ENCODE assay signal across 17 cellular contexts in the genomic region with DNA sequence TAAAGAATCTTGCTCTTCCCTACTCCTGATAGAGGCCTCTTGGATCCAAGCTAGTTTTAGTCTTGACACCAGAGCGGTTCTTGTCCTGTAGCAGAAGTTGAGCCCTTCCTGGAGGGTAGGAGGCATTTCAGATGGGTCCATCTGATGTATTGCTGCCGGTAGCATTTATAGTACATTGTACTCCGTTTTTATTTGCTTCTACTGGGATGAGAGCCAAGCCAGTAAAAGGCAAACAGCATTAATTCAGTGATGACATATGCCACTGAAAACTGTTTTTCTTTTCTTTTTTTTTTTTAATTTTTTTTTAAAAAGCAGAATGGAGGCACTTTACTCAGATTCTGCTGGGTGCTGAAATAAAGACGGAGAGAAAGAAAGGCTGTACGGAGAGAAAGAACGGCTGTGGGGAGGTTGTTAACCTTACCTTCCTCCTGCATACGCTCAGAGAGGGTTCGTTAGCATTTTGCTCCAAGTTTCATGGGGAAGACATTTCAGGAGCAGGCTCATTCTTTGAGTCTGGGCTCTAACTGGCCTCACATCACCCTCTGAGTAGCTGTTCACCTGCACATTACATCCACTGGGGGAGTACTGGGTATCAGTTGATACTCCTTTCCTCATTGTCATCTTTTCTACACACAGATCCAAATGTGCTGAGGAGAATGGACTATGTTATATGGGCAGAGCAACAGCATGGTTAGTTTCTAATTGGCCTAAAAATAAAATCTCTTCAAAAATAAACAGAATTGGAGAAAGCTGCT.
DNase-seq lines count a peak whose midpoint lies in the region; ATAC-seq and TF ChIP-seq lines count a peak whose summit lies in the region.
"Had no signal": no experiment of that assay in that cellular context is flagged by ENCODE, and none has a peak within 500 bp of the region (broad histone marks: within the 10 kb centered on the region; RNA-seq: fewer than 3 reads in every experiment).

No MANE protein-coding gene starts in this region.

- 79 to 89% (median 82%) methylated on average over 8 of the region's 8 CpGs for whole genome bisulfite sequencing in heart left ventricle, 4 donors

- intact Hi-C loops in heart left ventricle (cut with DNase I) (loop anchor here in 2 of 10 donors (10.0 kb wide), 2 partner anchors 93 to 103 kb away; no protein-coding TSS in a partner anchor), Panc1 (cut with micrococcal nuclease; ENCODE audit: unreplicated experiment) (no loop called here)

- H3K27me3 ChIP-seq in cardiac muscle cell, result no peaks in the 10 kb centered on the region
- no peaks in the 10 kb centered on the region for H3K27me3 ChIP-seq in heart left ventricle
- H3K27me3 ChIP-seq in Panc1 (ENCODE audit: control insufficient read depth, insufficient read depth, low read length), result no peaks in the 10 kb centered on the region
- H3K27me3 ChIP-seq: vagina had no signal

- H3K4me3 ChIP-seq in cardiac muscle cell (no peak overlapping the region), heart left ventricle (no peak overlapping the region), Panc1 (ENCODE audit: low read depth in 2 of 2, low read length in 2 of 2) (no peak overlapping the region), fibroblast of mammary gland (ENCODE audit: control insufficient read depth, low read depth, low read length) (no peak overlapping the region)
- H3K4me3 ChIP-seq: coronary artery, vagina had no signal

- BruUV-seq in Panc1 (replicated peaks; lab: Mats Ljungman, UMichigan), result no TSS peak

- H3K4me1 ChIP-seq in cardiac muscle cell (ENCODE audit: low read depth) (peaks cover 18% of the 10 kb centered on the region), heart left ventricle (peaks cover 0 to 15% (median 0%) of the 10 kb centered on the region in 12 donors), Panc1 (ENCODE audit: control insufficient read depth, insufficient read depth, low read length) (peaks cover 3% of the 10 kb centered on the region; the same call in 1 of the 2 replicates)

- TF ChIP-seq POLR2A in heart left ventricle (IDR thresholded peaks at IDR 0.05), result no peak

- H3K9me3 ChIP-seq in cardiac muscle cell (ENCODE audit: low read depth) (no peaks in the 10 kb centered on the region), heart left ventricle (no peaks in the 10 kb centered on the region), Panc1 (ENCODE audit: control insufficient read depth, insufficient read depth, low read depth, low read length) (no peaks in the 10 kb centered on the region)
- H3K9me3 ChIP-seq: vagina had no signal

- in situ Hi-C loops in Panc1 (cut with HindIII; ENCODE audit: low pct_unique_long_range_greater_than_20kb, low sequenced_read_pairs), result no loop called here

- CTCF ChIA-PET in Panc1 (lab: Charles Lee), result interaction anchor here (0.6 kb wide), 1 partner anchor 164 kb away, joined by 3 read pairs; no protein-coding TSS in a partner anchor

- no peaks in the 10 kb centered on the region for H3K36me3 ChIP-seq in cardiac muscle cell
- H3K36me3 ChIP-seq in heart left ventricle, result peaks cover 0 to 19% (median 3%) of the 10 kb centered on the region in 9 donors
- no peaks in the 10 kb centered on the region for H3K36me3 ChIP-seq in Panc1 (ENCODE audit: control insufficient read depth, insufficient read depth, low read length)
- H3K36me3 ChIP-seq: vagina had no signal

- no peak for ATAC-seq in heart left ventricle
- no peak for ATAC-seq in Panc1
- ATAC-seq in GM19328 (IDR thresholded peaks at IDR 0.05; ENCODE audit: unreplicated experiment), result no peak
- ATAC-seq: activated CD8-positive, alpha-beta T cell treated with anti-CD3 and anti-CD28 coated beads, Interleukin-2, amount 10 ng/mL, durations not matched to agents 7 days and 5 days; stimulated activated naive B cell treated with anti-CD40 and anti-IgM and Interleukin-4, amounts not matched to agents 10 μg/mL and 1 μg/mL and 100 μg/mL, for 72 hours had no signal

- POLR2A ChIA-PET in Panc1 (lab: Charles Lee), result no interaction called here

- H3K27ac ChIP-seq in cardiac muscle cell (no peak overlapping the region), heart left ventricle (no peak overlapping the region), Panc1 (ENCODE audit: low read length) (no peak overlapping the region)
- H3K27ac ChIP-seq: coronary artery, vagina had no signal

- TF ChIP-seq CTCF in cardiac muscle cell (IDR thresholded peaks at IDR 0.05; ENCODE audit: low read depth, low read length) (peak; percentile 6), heart left ventricle (IDR thresholded peaks at IDR 0.05) (no peak), Panc1 (IDR thresholded peaks at IDR 0.05) (0 out of 2 replicates have a peak, but pooled peaks have one; percentile 15), fibroblast of mammary gland (conservative IDR thresholded peaks at IDR 0.05; ENCODE audit: control insufficient read depth, insufficient read depth, low read depth, low read length) (peak; percentile 8)

- DNase-seq in cardiac muscle cell (ENCODE audit: low read depth in 1 of 2, low spot score in 1 of 2), result no peak
- no peak for DNase-seq in heart left ventricle
- no peak for DNase-seq in Panc1 (ENCODE audit: low read depth, low spot score)
- DNase-seq in fibroblast of mammary gland (ENCODE audit: low read depth), result no peak
- no peak for DNase-seq in activated CD4-positive, CD25-positive, alpha-beta regulatory T cell (lab: John Stamatoyannopoulos, UW)
- DNase-seq in NCI-H2227 treated with DMSO at 0.1 percent for 48 hours (lab: John Stamatoyannopoulos, UW), result no peak
- DNase-seq in NOMO-1 (lab: John Stamatoyannopoulos, UW; ENCODE audit: unreplicated experiment in 2 of 2), result no peak
- DNase-seq: activated CD8-positive, alpha-beta T cell treated with anti-CD3 and anti-CD28 coated beads, Interleukin-2, amount 10 ng/mL, durations not matched to agents 7 days and 5 days; activated naive CD4-positive, alpha-beta T cell treated with anti-CD3 and anti-CD28 coated beads, Interleukin-2, amount 10 ng/mL, durations not matched to agents 7 days and 5 days; HCEC 1CT; NCI-H1436; retina; stimulated activated CD4-positive, alpha-beta T cell treated with anti-CD3 and anti-CD28 coated beads, Interleukin-4, amount 100 ng/mL, for 24 hours; stimulated activated naive B cell treated with anti-CD40 and anti-IgM and Interleukin-4, amounts not matched to agents 10 μg/mL and 1 μg/mL and 100 μg/mL, for 72 hours had no signal

Comparison
In these comparisons a context has a peak if more than half of its experiments do, and no peak if none do; other contexts are left out.
1. CTCF ChIP-seq: peak in cardiac muscle cell (single experiment), Panc1 (single experiment) and fibroblast of mammary gland (single experiment); none in heart left ventricle (0 of 12).